Comparison of ENCODE assay signal across 13 cellular contexts in the genomic region with DNA sequence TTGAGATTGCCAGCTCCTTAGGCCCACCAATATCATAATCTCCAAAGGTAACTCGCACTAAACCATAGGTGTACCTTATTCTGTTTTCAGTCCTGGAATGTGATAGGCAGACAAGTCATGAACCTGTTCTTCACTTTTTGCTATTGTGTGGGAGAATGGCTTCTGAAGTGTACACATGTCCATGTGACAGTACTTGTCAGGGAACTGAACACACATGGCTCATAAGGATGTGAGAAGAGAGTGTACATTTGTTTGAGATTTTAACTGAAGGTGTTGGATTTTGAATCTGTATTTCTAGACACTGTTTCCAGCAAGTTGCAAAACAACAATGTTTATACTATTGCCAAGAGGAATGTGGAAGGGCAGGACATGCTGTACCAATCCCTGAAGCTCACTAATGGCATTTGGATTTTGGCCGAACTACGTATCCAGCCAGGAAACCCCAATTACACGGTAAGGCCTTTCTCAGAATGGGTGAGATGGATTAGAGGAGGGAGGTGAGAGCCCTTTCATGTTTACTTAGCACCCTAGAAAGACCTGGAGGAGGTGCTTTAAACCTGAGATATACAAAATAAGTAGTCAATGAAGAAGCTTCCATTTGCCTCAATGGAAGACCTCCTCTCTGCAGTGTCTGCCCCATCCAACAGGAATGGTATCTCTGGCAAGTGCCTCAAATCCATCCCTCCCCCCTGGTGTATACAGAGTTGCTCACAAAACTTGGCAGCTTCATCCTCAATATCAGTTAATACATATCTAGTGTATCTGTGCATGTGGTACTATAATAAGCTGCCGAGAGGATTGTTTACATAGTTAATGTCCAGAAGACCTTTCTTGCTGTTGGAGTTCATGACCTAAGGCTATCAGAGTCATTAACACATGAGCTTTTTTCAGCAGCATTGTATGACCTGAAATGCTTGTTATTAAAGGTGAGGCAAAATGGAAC. TPM values are rescaled to one million over a fixed set of nuclear protein-coding genes. Genes with fewer than 3 reads are reported as not detected.
DNase-seq lines count a peak whose midpoint lies in the region; ATAC-seq and TF ChIP-seq lines count a peak whose summit lies in the region.
"Had no signal": no experiment of that assay in that cellular context is flagged by ENCODE, and none has a peak within 500 bp of the region (broad histone marks: within the 10 kb centered on the region; RNA-seq: fewer than 3 reads in every experiment).

No MANE protein-coding gene starts in this region.

- no peaks in the 10 kb centered on the region for H3K27me3 ChIP-seq in IMR-90 (ENCODE audit: control insufficient read depth, insufficient read depth, low read length)
- no peaks in the 10 kb centered on the region for H3K27me3 ChIP-seq in layer of hippocampus (ENCODE audit: control insufficient read depth, insufficient read depth, low read length)
- H3K27me3 ChIP-seq in skeletal muscle tissue (ENCODE audit: control insufficient read depth in 3 of 3, insufficient read depth in 3 of 3, low read length in 3 of 3): no peaks in the 10 kb centered on the region

- no peaks in the 10 kb centered on the region for H3K27me3 Mint-ChIP-seq in activated T-cell treated with anti-CD3 and anti-CD28 coated beads, Interleukin-2, amount 50 U/mL, for 4 hours (ENCODE audit: low read depth)
- H3K27me3 Mint-ChIP-seq: activated naive CD4-positive, alpha-beta T cell treated with anti-CD3 and anti-CD28 coated beads, Interleukin-2, amount 50 U/mL, for 24 hours; naive thymus-derived CD8-positive, alpha-beta T cell had no signal

- H4K20me1 ChIP-seq in IMR-90 (ENCODE audit: insufficient read depth, low read length): peaks cover 16% of the 10 kb centered on the region; the same call in 1 of the 2 replicates

- no peak for TF ChIP-seq CTCF in IMR-90 (conservative IDR thresholded peaks at IDR 0.05; ENCODE audit: low read depth, low read length)

- POLR2A ChIA-PET in IMR-90 (lab: Charles Lee; ENCODE audit: unreplicated experiment): no interaction called here

- no peak overlapping the region for H3K18ac ChIP-seq in IMR-90 (ENCODE audit: low read depth, low read length)

- no peak overlapping the region for H2BK15ac ChIP-seq in IMR-90 (ENCODE audit: low read depth, low read length)

- no peak for TF ChIP-seq RAD21 in IMR-90 (IDR thresholded peaks at IDR 0.05; ENCODE audit: low read length)

- intact Hi-C loops in IMR-90 (cut with micrococcal nuclease): no loop called here

- peaks cover 31% of the 10 kb centered on the region for H3K36me3 Mint-ChIP-seq in activated T-cell treated with anti-CD3 and anti-CD28 coated beads, Interleukin-2, amount 50 U/mL, for 4 hours (ENCODE audit: insufficient read depth)

- no peak overlapping the region for H2BK120ac ChIP-seq in IMR-90 (ENCODE audit: low read depth, low read length)

- H3K4me1 ChIP-seq in IMR-90 (ENCODE audit: control insufficient read depth, insufficient read depth, low read length): peaks cover 7% of the 10 kb centered on the region
- peaks cover 28 to 40% (median 34%) of the 10 kb centered on the region in 3 donors for H3K4me1 ChIP-seq in skeletal muscle tissue (ENCODE audit: control insufficient read depth in 3 of 3, insufficient read depth in 3 of 3, low read length in 3 of 3)

- ATAC-seq in IMR-90 (ENCODE audit: low read depth) (peak; percentile 52), HG02623 (IDR thresholded peaks at IDR 0.05; ENCODE audit: unreplicated experiment) (no peak), GM19397 (IDR thresholded peaks at IDR 0.05; ENCODE audit: unreplicated experiment) (no peak)
- no peak for ATAC-seq in activated T-cell treated with anti-CD3 and anti-CD28 coated beads, Interleukin-2, amount 50 U/mL, for 4 hours
- ATAC-seq: naive thymus-derived CD8-positive, alpha-beta T cell had no signal

- H3K36me3 ChIP-seq in IMR-90 (ENCODE audit: control insufficient read depth, insufficient read depth, low read length) (peaks cover 9% of the 10 kb centered on the region), skeletal muscle tissue (ENCODE audit: control insufficient read depth in 3 of 3, insufficient read depth in 3 of 3, low read length in 3 of 3) (peaks cover 0 to 17% (median 15%) of the 10 kb centered on the region in 3 donors)

- dilution Hi-C loops in IMR-90 (cut with HindIII; ENCODE audit: low sequenced_read_pairs, unreplicated experiment): no loop called here

- H3K27ac ChIP-seq in IMR-90 (ENCODE audit: insufficient read depth, low read length): no peak overlapping the region
- peak overlapping the region; percentile 4 for H3K27ac ChIP-seq in layer of hippocampus (ENCODE audit: low read depth, low read length)
- H3K27ac ChIP-seq in skeletal muscle tissue (ENCODE audit: low read depth, low read length): peak overlapping the region; percentile 27

- peaks cover 9% of the 10 kb centered on the region for H3K9me1 ChIP-seq in IMR-90 (ENCODE audit: insufficient read depth, low read length)

- H2AK5ac ChIP-seq in IMR-90 (ENCODE audit: low read depth, low read length): no peak overlapping the region

- H3K9ac ChIP-seq in IMR-90 (ENCODE audit: low read depth, low read length) (no peak overlapping the region), skeletal muscle tissue (ENCODE audit: low read depth in 1 of 3, low read length in 3 of 3) (no peak overlapping the region)

- H2AK9ac ChIP-seq in IMR-90 (replicated peaks; ENCODE audit: low read depth, low read length, poor library complexity): no peak overlapping the region

- H3K4me2 ChIP-seq in IMR-90 (ENCODE audit: low read depth, low read length): no peak overlapping the region

- BruUV-seq in IMR-90 (replicated peaks; lab: Mats Ljungman, UMichigan): no TSS peak

- no peak overlapping the region for H3K4me3 ChIP-seq in IMR-90 (ENCODE audit: insufficient read depth, low read depth, low read length)
- H3K4me3 ChIP-seq in skeletal muscle tissue (ENCODE audit: low read length in 3 of 3): no peak overlapping the region

- peaks cover under 1% of the 10 kb centered on the region for H3K4me1 Mint-ChIP-seq in activated T-cell treated with anti-CD3 and anti-CD28 coated beads, Interleukin-2, amount 50 U/mL, for 4 hours (ENCODE audit: low read depth)

- H3K4ac ChIP-seq in IMR-90 (ENCODE audit: low read depth, low read length): no peak overlapping the region

- H4K8ac ChIP-seq in IMR-90 (ENCODE audit: low read depth in 2 of 2, low read length in 2 of 2): no peak overlapping the region

- no peak overlapping the region for H4K5ac ChIP-seq in IMR-90 (ENCODE audit: low read depth, low read length)

- WGBS in IMR-90 (ENCODE audit: extremely low coverage in 2 of 2, insufficient read length in 1 of 2), 2 experiments: 100% methylated on average over 1 of the region's 5 CpGs; no CpG with 5 or more reads in 1 of the 2 experiments

- no peaks in the 10 kb centered on the region for H3K9me3 Mint-ChIP-seq in activated T-cell treated with anti-CD3 and anti-CD28 coated beads, Interleukin-2, amount 50 U/mL, for 4 hours
- H3K9me3 Mint-ChIP-seq: activated naive CD4-positive, alpha-beta T cell treated with anti-CD3 and anti-CD28 coated beads, Interleukin-2, amount 50 U/mL, for 24 hours; naive thymus-derived CD8-positive, alpha-beta T cell had no signal

- H3K4me3 Mint-ChIP-seq in activated T-cell treated with anti-CD3 and anti-CD28 coated beads, Interleukin-2, amount 50 U/mL, for 4 hours: no peak overlapping the region
- H3K4me3 Mint-ChIP-seq: activated naive CD4-positive, alpha-beta T cell treated with anti-CD3 and anti-CD28 coated beads, Interleukin-2, amount 50 U/mL, for 24 hours; naive thymus-derived CD8-positive, alpha-beta T cell had no signal

- in situ Hi-C loops in IMR-90 (cut with MboI; ENCODE audit: low sequenced_read_pairs): no loop called here

- no peak for TF ChIP-seq POLR2A in IMR-90 (IDR thresholded peaks at IDR 0.05; ENCODE audit: low read depth, low read length)

- CTCF ChIA-PET in IMR-90 (lab: Yijun Ruan, JAX): no interaction called here

- no peak overlapping the region for H2AFZ ChIP-seq in IMR-90 (replicated peaks; ENCODE audit: low read length, poor library complexity)

- no peak overlapping the region for H2BK20ac ChIP-seq in IMR-90 (ENCODE audit: low read depth, low read length)

- no peak overlapping the region; the same call in 1 of the 2 replicates for H3K14ac ChIP-seq in IMR-90 (replicated peaks; ENCODE audit: low read depth, low read length)

- peaks cover 10 to 32% of the 10 kb centered on the region in 2 experiments for H3K79me1 ChIP-seq in IMR-90 (ENCODE audit: low read depth in 1 of 2, low read length in 2 of 2)

- H2BK5ac ChIP-seq in IMR-90 (ENCODE audit: low read depth, low read length, poor library complexity, severe bottlenecking): no peak overlapping the region

- H3K9me3 ChIP-seq in IMR-90 (ENCODE audit: control insufficient read depth, insufficient read depth, low read length) (no peaks in the 10 kb centered on the region), skeletal muscle tissue (ENCODE audit: control insufficient read depth in 3 of 3, low read length in 3 of 3) (no peaks in the 10 kb centered on the region)

- no peak overlapping the region for H3K56ac ChIP-seq in IMR-90 (ENCODE audit: extremely low read depth, insufficient read depth, low read length)

- H4K91ac ChIP-seq in IMR-90 (ENCODE audit: insufficient read depth, low read depth, low read length): no peak overlapping the region

- DNase-seq in IMR-90 (peak; percentile 9), dedifferentiated amniotic fluid mesenchymal stem cell (ENCODE audit: extremely low spot score) (peak; percentile 29), AG20443 (ENCODE audit: low spot score) (no peak)
- no peak for DNase-seq in activated T-cell treated with anti-CD3 and anti-CD28 coated beads, Interleukin-2, amount 50 U/mL, for 4 hours
- DNase-seq: naive thymus-derived CD8-positive, alpha-beta T cell; small intestine had no signal

- H3K23ac ChIP-seq in IMR-90 (ENCODE audit: low read depth, low read length): no peak overlapping the region; the same call in 1 of the 2 replicates

RNA-seq across cellular contexts. Expression of a gene that starts 14.3 kb away (rescaled TPM):
- total RNA-seq in IMR-90 (2012; rRNA removed) (3.6 and 4.7 TPM in 2 replicates), skeletal muscle tissue (1.6 TPM)
- polyA plus RNA-seq in IMR-90 (2012; rRNA removed): 4.1 and 4.4 TPM in 2 replicates
- polyA plus RNA-seq in IMR-90 (2012; cell fraction: cytosol; rRNA removed): 5.7 and 7.2 TPM in 2 replicates
- polyA plus RNA-seq in IMR-90 (2012; cell fraction: nucleus; rRNA removed; ENCODE audit: low replicate concordance): 5.1 and 10.2 TPM in 2 replicates
- total RNA-seq in activated T-cell treated with anti-CD3 and anti-CD28 coated beads, Interleukin-2, amount 50 U/mL, for 4 hours: 1 to 10 TPM; 2.6 to 4.3 (median 3.7) TPM

RNA-seq across cellular contexts. Expression of a gene that starts 35.9 kb away (rescaled TPM):
- not detected in 2 replicates for total RNA-seq in IMR-90 (2012; rRNA removed)
- 0.02 and 0.03 TPM in 2 replicates for polyA plus RNA-seq in IMR-90 (2012; rRNA removed)
- 0.04 TPM in 1 of 2 replicates, not detected in the other for polyA plus RNA-seq in IMR-90 (2012; cell fraction: cytosol; rRNA removed)
- 0.10 and 0.13 TPM in 2 replicates for polyA plus RNA-seq in IMR-90 (2012; cell fraction: nucleus; rRNA removed; ENCODE audit: low replicate concordance)
- not detected for total RNA-seq in skeletal muscle tissue
- total RNA-seq in activated T-cell treated with anti-CD3 and anti-CD28 coated beads, Interleukin-2, amount 50 U/mL, for 4 hours: under 1 TPM in 1 of 3 donors, not detected in 2; 0.05 TPM
- total RNA-seq: dermis microvascular lymphatic vessel endothelial cell had no signal
- polyA plus RNA-seq: naive thymus-derived CD8-positive, alpha-beta T cell had no signal

RNA-seq across cellular contexts. Expression of a gene that starts 43.5 kb away (rescaled TPM):
- total RNA-seq in IMR-90 (2012; rRNA removed): not detected in 2 replicates
- polyA plus RNA-seq in IMR-90 (2012; rRNA removed): not detected in 2 replicates
- polyA plus RNA-seq in IMR-90 (2012; cell fraction: cytosol; rRNA removed): not detected in 2 replicates
- not detected in 2 replicates for polyA plus RNA-seq in IMR-90 (2012; cell fraction: nucleus; rRNA removed; ENCODE audit: low replicate concordance)
- not detected for total RNA-seq in skeletal muscle tissue
- total RNA-seq in activated T-cell treated with anti-CD3 and anti-CD28 coated beads, Interleukin-2, amount 50 U/mL, for 4 hours: not detected
- total RNA-seq: dermis microvascular lymphatic vessel endothelial cell had no signal
- polyA plus RNA-seq: keratinocyte had no signal

Comparison
In these comparisons a context has a peak if more than half of its experiments do, and no peak if none do; other contexts are left out.
1. DNase-seq: peak in IMR-90 (single experiment) and dedifferentiated amniotic fluid mesenchymal stem cell (single experiment); none in activated T-cell treated with anti-CD3 and anti-CD28 coated beads, Interleukin-2, amount 50 U/mL, for 4 hours (single experiment) and AG20443 (single experiment).